17 cellular contexts compared by ENCODE assay signal in the genomic region with DNA sequence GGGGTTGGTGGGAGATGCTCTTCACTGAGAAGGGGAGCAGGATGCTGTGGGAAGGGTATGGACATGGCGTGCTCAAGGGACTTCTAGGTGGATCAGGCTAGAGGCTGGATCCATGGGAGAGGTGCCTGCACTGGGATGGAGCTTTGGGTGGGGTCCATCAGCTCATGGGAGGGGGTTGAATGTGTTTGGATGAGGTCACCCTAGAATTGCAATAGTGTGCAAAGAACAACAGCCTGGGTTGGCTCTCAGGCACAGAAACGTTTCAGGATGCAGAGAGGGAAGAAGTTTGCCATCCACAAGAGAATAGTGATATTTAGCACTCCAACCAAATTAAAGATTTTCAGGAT.
DNase-seq lines count a peak whose midpoint lies in the region; ATAC-seq, FAIRE-seq and TF ChIP-seq lines count a peak whose summit lies in the region.
"Had no signal": no experiment of that assay in that cellular context is flagged by ENCODE, and none has a peak within 500 bp of the region (broad histone marks: within the 10 kb centered on the region; RNA-seq: fewer than 3 reads in every experiment).

No MANE protein-coding gene starts in this region.

- H3K4me1 ChIP-seq in kidney (ENCODE audit: control insufficient read depth in 1 of 2, insufficient read depth in 1 of 2, low read depth in 1 of 2, low read length in 2 of 2), result no peaks in the 10 kb centered on the region
- H3K4me1 ChIP-seq: Caco-2 had no signal

- no peaks in the 10 kb centered on the region for H3K9me3 ChIP-seq in T-helper 17 cell (ENCODE audit: control insufficient read depth, low read length, poor library complexity, severe bottlenecking)
- H3K9me3 ChIP-seq in kidney (ENCODE audit: control insufficient read depth in 1 of 2, low read length in 2 of 2), result no peaks in the 10 kb centered on the region
- H3K9me3 ChIP-seq: Caco-2 had no signal

- peaks cover 5% of the 10 kb centered on the region for H3K4me1 Mint-ChIP-seq in T-helper 17 cell

- H3K4me3 ChIP-seq in kidney (ENCODE audit: low read length in 2 of 2), result no peak overlapping the region
- H3K4me3 ChIP-seq: GM23248 had no signal

- no peak for TF ChIP-seq POLR2A in GM12891 (IDR thresholded peaks at IDR 0.05; ENCODE audit: low read depth, low read length)

- no peak overlapping the region for H3K27ac ChIP-seq in kidney (ENCODE audit: low read depth in 2 of 2, low read length in 2 of 2)
- H3K27ac ChIP-seq: GM23248 had no signal

- no peak for DNase-seq in GM12891 (ENCODE audit: insufficient read length, low spot score)
- no peak for DNase-seq in T-helper 17 cell
- peak; percentile 27 for DNase-seq in kidney
- no peak for DNase-seq in sciatic nerve (ENCODE audit: low spot score)
- DNase-seq in AML-193 (lab: John Stamatoyannopoulos, UW), result no peak
- DNase-seq: Caco-2; CD8-positive, alpha-beta T cell; DMS53; GF-D8 had no signal

- no peaks in the 10 kb centered on the region for H3K27me3 Mint-ChIP-seq in T-helper 17 cell

- peak overlapping the region; percentile 47 for H3K4me3 Mint-ChIP-seq in T-helper 17 cell
- H3K4me3 Mint-ChIP-seq: CD14-positive monocyte; CD8-positive, alpha-beta T cell had no signal

- no peak for ATAC-seq in T-helper 17 cell
- peak; percentile 30 for ATAC-seq in sciatic nerve
- ATAC-seq in GM19023 (IDR thresholded peaks at IDR 0.05; ENCODE audit: unreplicated experiment), result no peak
- no peak for ATAC-seq in HG02870 (IDR thresholded peaks at IDR 0.05; ENCODE audit: unreplicated experiment)
- ATAC-seq: CD8-positive, alpha-beta T cell; HCT116 had no signal

- H3K9ac ChIP-seq in kidney (ENCODE audit: low read length in 2 of 2), result no peak overlapping the region
- H3K9ac ChIP-seq: GM23248 had no signal

- no peak overlapping the region for H3K27ac Mint-ChIP-seq in T-helper 17 cell
- H3K27ac Mint-ChIP-seq: CD8-positive, alpha-beta T cell had no signal

- H3K36me3 ChIP-seq in kidney (ENCODE audit: control insufficient read depth in 1 of 2, insufficient read depth in 2 of 2, low read length in 2 of 2), result no peaks in the 10 kb centered on the region

- no peaks in the 10 kb centered on the region for H3K36me3 Mint-ChIP-seq in T-helper 17 cell (ENCODE audit: low read depth)

- intact Hi-C loops in kidney (cut with DNase I) (no loop called here), sciatic nerve (cut with DNase I) (no loop called here)

- FAIRE-seq in GM12891 (lab: Jason Lieb, UNC) (peak; percentile 26), kidney (lab: Jason Lieb, UNC) (no peak)
- FAIRE-seq: A204.1, GM18507, H54 had no signal

- no peak for TF ChIP-seq CTCF in kidney (IDR thresholded peaks at IDR 0.05; ENCODE audit: borderline replicate concordance, extremely low read depth, insufficient read depth)

TF ChIP-seq in GM12891, 5 proteins besides CTCF, POLR2A, EP300 and RAD21:
- TF ChIP-seq PAX5 (IDR thresholded peaks at IDR 0.05; ENCODE audit: insufficient read depth, low read length, severe bottlenecking) (no peak), POLR2AphosphoS5 (IDR thresholded peaks at IDR 0.05; ENCODE audit: low read depth, low read length) (no peak), SPI1 (IDR thresholded peaks at IDR 0.05; ENCODE audit: low read depth, low read length) (no peak), TAF1 (IDR thresholded peaks at IDR 0.05; ENCODE audit: low read depth, low read length) (no peak), POU2F2 (IDR thresholded peaks at IDR 0.05; ENCODE audit: low read depth, low read length) (no peak)
